Comparison of ENCODE assay signal across 18 cellular contexts in genomic region chr3:109369510-109369909, GRCh38. TPM values are rescaled to one million over a fixed set of nuclear protein-coding genes. Genes with fewer than 3 reads are reported as not detected.
DNase-seq lines count a peak whose midpoint lies in the region; ATAC-seq, FAIRE-seq and TF ChIP-seq lines count a peak whose summit lies in the region.
"Had no signal": no experiment of that assay in that cellular context is flagged by ENCODE, and none has a peak within 500 bp of the region (broad histone marks: within the 10 kb centered on the region; RNA-seq: fewer than 3 reads in every experiment).

No MANE protein-coding gene starts in this region.

- no peak overlapping the region for H3K27ac ChIP-seq in A549
- no peak overlapping the region for H3K27ac ChIP-seq in WERI-Rb-1
- H3K27ac ChIP-seq: esophagus squamous epithelium, parathyroid adenoma had no signal

- H3K27me3 Mint-ChIP-seq in activated T-helper 1 cell treated with anti-CD3 and anti-CD28 coated beads, Interleukin-12 subunit alpha, Interleukin-12 subunit beta, Interleukin-2, Interleukin-4 antibody, amounts not matched to agents 30 ng/mL and 10 ng/mL and 1 ng/mL, durations not matched to agents 14 hours and 24 hours and 36 hours (ENCODE audit: insufficient read depth) = no peaks in the 10 kb centered on the region
- H3K27me3 Mint-ChIP-seq: activated naive CD8-positive, alpha-beta T cell had no signal

- intact Hi-C loops in activated T-helper 1 cell treated with anti-CD3 and anti-CD28 coated beads, Interleukin-12 subunit alpha, Interleukin-12 subunit beta, Interleukin-2, Interleukin-4 antibody, amounts not matched to agents 30 ng/mL and 10 ng/mL and 1 ng/mL, durations not matched to agents 14 hours and 24 hours and 36 hours (cut with micrococcal nuclease) = no loop called here

- H3K4me3 Mint-ChIP-seq in activated T-helper 1 cell treated with anti-CD3 and anti-CD28 coated beads, Interleukin-12 subunit alpha, Interleukin-12 subunit beta, Interleukin-2, Interleukin-4 antibody, amounts not matched to agents 30 ng/mL and 10 ng/mL and 1 ng/mL, durations not matched to agents 14 hours and 24 hours and 36 hours = no peak overlapping the region
- H3K4me3 Mint-ChIP-seq: activated naive CD8-positive, alpha-beta T cell had no signal

- TF ChIP-seq CTCF in A549 (IDR thresholded peaks at IDR 0.05) (peak; percentile 19; the same call in 2 of the 3 replicates), WERI-Rb-1 (IDR thresholded peaks at IDR 0.05; ENCODE audit: low read depth, low read length) (peak; percentile 37)

- no peaks in the 10 kb centered on the region for H3K4me1 Mint-ChIP-seq in activated T-helper 1 cell treated with anti-CD3 and anti-CD28 coated beads, Interleukin-12 subunit alpha, Interleukin-12 subunit beta, Interleukin-2, Interleukin-4 antibody, amounts not matched to agents 30 ng/mL and 10 ng/mL and 1 ng/mL, durations not matched to agents 14 hours and 24 hours and 36 hours (ENCODE audit: low read depth)

- FAIRE-seq in A549 (lab: Jason Lieb, UNC) = no peak
- FAIRE-seq: TTC549 had no signal

- no peak for TF ChIP-seq POLR2A in A549 (IDR thresholded peaks at IDR 0.05; ENCODE audit: low read length)

- 59% methylated on average over 2 of the region's 2 CpGs for WGBS in A549 (ENCODE audit: missing lambda C conversion rate)

- H3K36me3 ChIP-seq in WERI-Rb-1 = no peaks in the 10 kb centered on the region
- H3K36me3 ChIP-seq: esophagus squamous epithelium had no signal

- peak in 1 of 2 experiments; percentile 46 for DNase-seq in A549 (ENCODE audit: low read depth in 1 of 2, low spot score in 1 of 2)
- peak; percentile 38 for DNase-seq in HT-29 (ENCODE audit: low spot score)
- DNase-seq in WERI-Rb-1 = no peak
- DNase-seq in kidney tubule cell (ENCODE audit: low spot score) = peak; percentile 17
- DNase-seq in activated T-helper 1 cell treated with anti-CD3 and anti-CD28 coated beads, Interleukin-12 subunit alpha, Interleukin-12 subunit beta, Interleukin-2, Interleukin-4 antibody, amounts not matched to agents 30 ng/mL and 10 ng/mL and 1 ng/mL, durations not matched to agents 14 hours and 24 hours and 36 hours (ENCODE audit: low spot score) = no peak
- no peak for DNase-seq in mesenteric fat pad (ENCODE audit: low spot score)
- DNase-seq in NCI-H2081 treated with DMSO at 0.1 percent for 48 hours (lab: John Stamatoyannopoulos, UW) = no peak
- DNase-seq in activated naive CD4-positive, alpha-beta T cell treated with Interleukin-2 at 50 U/mL for 16 hours = no peak
- DNase-seq: AML-193, esophagus squamous epithelium, GOT3, SHP77 had no signal

- POLR2A ChIA-PET in A549 (lab: Yijun Ruan, JAX) = no interaction called here

- no peak; a peak in 1 of 5 replicates for TF ChIP-seq RAD21 in A549 (conservative IDR thresholded peaks at IDR 0.05 in 1 of 2, IDR thresholded peaks at IDR 0.05 in 1 of 2)

- H3K36me3 Mint-ChIP-seq in activated T-helper 1 cell treated with anti-CD3 and anti-CD28 coated beads, Interleukin-12 subunit alpha, Interleukin-12 subunit beta, Interleukin-2, Interleukin-4 antibody, amounts not matched to agents 30 ng/mL and 10 ng/mL and 1 ng/mL, durations not matched to agents 14 hours and 24 hours and 36 hours (ENCODE audit: low read depth) = no peaks in the 10 kb centered on the region
- H3K36me3 Mint-ChIP-seq: activated naive CD8-positive, alpha-beta T cell had no signal

- peaks cover under 1% of the 10 kb centered on the region; the same call in 2 of the 3 replicates for H3K4me1 ChIP-seq in A549
- H3K4me1 ChIP-seq: esophagus squamous epithelium, parathyroid adenoma had no signal

- CTCF ChIA-PET in A549 (lab: Yijun Ruan, JAX) = interaction anchor here (0.9 to 1.7 kb wide), 6 partner anchors 11 to 94 kb away, joined by 3 to 9 read pairs (median 4); no protein-coding TSS in a partner anchor

- H3K27me3 ChIP-seq in WERI-Rb-1 (ENCODE audit: insufficient read depth, low read depth, severe bottlenecking) = no peaks in the 10 kb centered on the region
- H3K27me3 ChIP-seq: esophagus squamous epithelium had no signal

- no peak overlapping the region for H3K27ac Mint-ChIP-seq in activated T-helper 1 cell treated with anti-CD3 and anti-CD28 coated beads, Interleukin-12 subunit alpha, Interleukin-12 subunit beta, Interleukin-2, Interleukin-4 antibody, amounts not matched to agents 30 ng/mL and 10 ng/mL and 1 ng/mL, durations not matched to agents 14 hours and 24 hours and 36 hours
- H3K27ac Mint-ChIP-seq: activated naive CD8-positive, alpha-beta T cell had no signal

- H3K4me3 ChIP-seq in A549 (no peak overlapping the region), WERI-Rb-1 (ENCODE audit: low read depth, low read length) (no peak overlapping the region)
- H3K4me3 ChIP-seq: esophagus squamous epithelium, mucosa of descending colon had no signal

- H3K9me3 Mint-ChIP-seq in activated T-helper 1 cell treated with anti-CD3 and anti-CD28 coated beads, Interleukin-12 subunit alpha, Interleukin-12 subunit beta, Interleukin-2, Interleukin-4 antibody, amounts not matched to agents 30 ng/mL and 10 ng/mL and 1 ng/mL, durations not matched to agents 14 hours and 24 hours and 36 hours = no peaks in the 10 kb centered on the region

- peak in 1 of 2 experiments; percentile 70; a peak in 3 of 6 replicates for ATAC-seq in A549
- ATAC-seq: mucosa of descending colon had no signal

- no peak overlapping the region for H3K4me2 ChIP-seq in A549

- no peaks in the 10 kb centered on the region; the same call in 2 of the 3 replicates for H3K9me3 ChIP-seq in A549
- H3K9me3 ChIP-seq in WERI-Rb-1 (ENCODE audit: severe bottlenecking) = no peaks in the 10 kb centered on the region
- H3K9me3 ChIP-seq: esophagus squamous epithelium, mucosa of descending colon had no signal

- TF ChIP-seq EP300 in A549 (IDR thresholded peaks at IDR 0.05) = no peak

TF ChIP-seq in A549, 52 proteins besides CTCF, POLR2A, EP300 and RAD21:
- TF ChIP-seq RFX5 (IDR thresholded peaks at IDR 0.05) (no peak), EHMT2 (IDR thresholded peaks at IDR 0.05; ENCODE audit: low read depth) (no peak), SMC3 (IDR thresholded peaks at IDR 0.05) (peak; percentile 22; the same call in 1 of the 3 replicates), TFCP2L1 (CRISPR knock-in tag; IDR thresholded peaks at IDR 0.05) (no peak), RCOR1 (IDR thresholded peaks at IDR 0.05; ENCODE audit: low read depth, low read length) (no peak)
- TF ChIP-seq, protein P1, sequence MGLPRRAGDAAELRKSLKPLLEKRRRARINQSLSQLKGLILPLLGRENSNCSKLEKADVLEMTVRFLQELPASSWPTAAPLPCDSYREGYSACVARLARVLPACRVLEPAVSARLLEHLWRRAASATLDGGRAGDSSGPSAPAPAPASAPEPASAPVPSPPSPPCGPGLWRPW (IDR thresholded peaks at IDR 0.05) = no peak

RNA-seq across cellular contexts. Expression of gene DPPA4, which starts 32.2 kb away (rescaled TPM):
- not detected in 2 replicates for polyA plus RNA-seq in A549 (2011; rRNA removed)
- not detected in 2 replicates for polyA plus RNA-seq in A549 (2012; cell fraction: cytosol; rRNA removed)
- not detected in 2 replicates for polyA plus RNA-seq in A549 (2012; cell fraction: nucleus; rRNA removed)
- not detected in 3 replicates for polyA plus RNA-seq in A549 (2017; fragmentation: RNase III; extraction: RNeasy Plus Mini Kit Qiagen cat#74134 plus additional on column Dnase treatment)
- polyA minus RNA-seq in A549 (2011; rRNA and poly(A)+ RNA removed) = not detected in 2 replicates
- total RNA-seq in HT-29 (2014; rRNA removed; shearing (Covaris generic)) = not detected in 2 replicates
- not detected in 2 replicates for total RNA-seq in activated T-helper 1 cell treated with anti-CD3 and anti-CD28 coated beads, Interleukin-12 subunit alpha, Interleukin-12 subunit beta, Interleukin-2, Interleukin-4 antibody, amounts not matched to agents 30 ng/mL and 10 ng/mL and 1 ng/mL, durations not matched to agents 14 hours and 24 hours and 36 hours
- total RNA-seq in mesenteric fat pad = not detected
- total RNA-seq: esophagus squamous epithelium, G401, mucosa of descending colon had no signal
- polyA plus RNA-seq: urinary bladder had no signal

RNA-seq across cellular contexts. Expression of gene DPPA2, which starts 53.2 kb away (rescaled TPM):
- polyA plus RNA-seq in A549 (2011; rRNA removed) = not detected in 2 replicates
- not detected in 2 replicates for polyA plus RNA-seq in A549 (2012; cell fraction: cytosol; rRNA removed)
- polyA plus RNA-seq in A549 (2012; cell fraction: nucleus; rRNA removed) = not detected in 2 replicates
- polyA plus RNA-seq in A549 (2017; fragmentation: RNase III; extraction: RNeasy Plus Mini Kit Qiagen cat#74134 plus additional on column Dnase treatment) = not detected in 3 replicates
- polyA minus RNA-seq in A549 (2011; rRNA and poly(A)+ RNA removed) = not detected in 2 replicates
- total RNA-seq in HT-29 (2014; rRNA removed; shearing (Covaris generic)) = not detected in 2 replicates
- not detected in 2 replicates for total RNA-seq in activated T-helper 1 cell treated with anti-CD3 and anti-CD28 coated beads, Interleukin-12 subunit alpha, Interleukin-12 subunit beta, Interleukin-2, Interleukin-4 antibody, amounts not matched to agents 30 ng/mL and 10 ng/mL and 1 ng/mL, durations not matched to agents 14 hours and 24 hours and 36 hours
- total RNA-seq in mesenteric fat pad = not detected
- total RNA-seq: esophagus squamous epithelium, G401, mucosa of descending colon, urinary bladder had no signal
- polyA plus RNA-seq: urinary bladder had no signal

Comparison
In these comparisons a context has a peak if more than half of its experiments do, and no peak if none do; other contexts are left out.
1. DNase-seq: peak in HT-29 (single experiment) and kidney tubule cell (single experiment); none in WERI-Rb-1 (single experiment), activated T-helper 1 cell treated with anti-CD3 and anti-CD28 coated beads, Interleukin-12 subunit alpha, Interleukin-12 subunit beta, Interleukin-2, Interleukin-4 antibody, amounts not matched to agents 30 ng/mL and 10 ng/mL and 1 ng/mL, durations not matched to agents 14 hours and 24 hours and 36 hours (single experiment), mesenteric fat pad (single experiment), NCI-H2081 treated with DMSO at 0.1 percent for 48 hours (single experiment) and activated naive CD4-positive, alpha-beta T cell treated with Interleukin-2 at 50 U/mL for 16 hours (single experiment).